In the genomic region with DNA sequence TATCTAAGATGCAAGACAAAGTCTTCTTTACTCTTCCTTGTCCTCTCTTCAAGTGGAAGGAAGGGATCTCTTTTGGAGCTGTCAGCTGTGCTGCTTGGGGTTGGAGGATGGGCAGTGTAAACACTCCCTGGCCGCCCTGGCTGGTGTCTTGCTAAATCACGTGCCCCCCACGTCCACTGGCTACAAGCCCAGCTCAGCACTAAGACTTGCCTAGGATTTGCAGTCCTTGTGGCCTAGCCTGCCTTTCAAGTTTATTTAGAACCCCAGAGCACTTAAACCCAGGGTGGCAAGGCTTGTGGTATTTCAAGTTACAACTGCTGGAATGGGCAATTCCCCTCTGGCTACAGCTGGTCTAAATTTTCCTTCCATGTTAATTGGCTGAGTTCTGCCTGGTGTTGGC, we compare ENCODE assay signal across 17 cellular contexts.
"Had no signal": no experiment of that assay in that cellular context is flagged by ENCODE, and none has a peak within 500 bp of the region (broad histone marks: within the 10 kb centered on the region; RNA-seq: fewer than 3 reads in every experiment).

No MANE protein-coding gene starts in this region.

- H3K4me1 ChIP-seq: colonic mucosa, esophagus squamous epithelium, foreskin keratinocyte, stomach, transverse colon had no signal

- DNase-seq: colonic mucosa; dermis blood vessel endothelial cell; esophagus squamous epithelium; foreskin keratinocyte; left colon; left ventricle myocardium superior; mesenchymal stem cell; naive thymus-derived CD4-positive, alpha-beta T cell; nephron progenitor cell; stimulated activated CD4-positive, alpha-beta T cell treated with anti-CD3 and anti-CD28 coated beads, Interleukin-2, amount 100 ng/mL, for 24 hours; stimulated activated CD4-positive, alpha-beta T cell treated with anti-CD3 and anti-CD28 coated beads, Interleukin-4, amount 100 ng/mL, for 4 hours; stimulated activated naive CD4-positive, alpha-beta T cell; stomach; transverse colon had no signal

- H3K27me3 ChIP-seq: colonic mucosa, esophagus squamous epithelium, foreskin keratinocyte, stomach, transverse colon had no signal

- H3K4me1 Mint-ChIP-seq: naive thymus-derived CD4-positive, alpha-beta T cell; nephron progenitor cell had no signal

- H3K4me3 Mint-ChIP-seq: naive thymus-derived CD4-positive, alpha-beta T cell; nephron progenitor cell had no signal

- H3K9me3 Mint-ChIP-seq: nephron progenitor cell had no signal

- ATAC-seq: foreskin keratinocyte; left colon; left ventricle myocardium superior; naive thymus-derived CD4-positive, alpha-beta T cell; sciatic nerve had no signal

- H3K27ac ChIP-seq: colonic mucosa, esophagus squamous epithelium, foreskin keratinocyte, stomach, thoracic aorta, transverse colon had no signal

- H3K27ac Mint-ChIP-seq: naive thymus-derived CD4-positive, alpha-beta T cell; nephron progenitor cell had no signal

- H3K9me3 ChIP-seq: colonic mucosa, esophagus squamous epithelium, thoracic aorta, transverse colon had no signal

- H3K4me3 ChIP-seq: colonic mucosa, esophagus squamous epithelium, lung, stomach, thoracic aorta, transverse colon had no signal

- H3K36me3 ChIP-seq: colonic mucosa, esophagus squamous epithelium, stomach, thoracic aorta, transverse colon had no signal

- H3K36me3 Mint-ChIP-seq: naive thymus-derived CD4-positive, alpha-beta T cell had no signal
